In genomic region chr2:139271149-139271548, GRCh38 we compare ENCODE assay signal across 17 cellular contexts.
"Had no signal": no experiment of that assay in that cellular context is flagged by ENCODE, and none has a peak within 500 bp of the region (broad histone marks: within the 10 kb centered on the region; RNA-seq: fewer than 3 reads in every experiment).

No MANE protein-coding gene starts in this region.

- H3K9me3 ChIP-seq: pancreas, tibial artery, upper lobe of left lung, uterus had no signal

- ATAC-seq: pancreas; right cardiac atrium; stimulated activated effector memory CD8-positive, alpha-beta T cell treated with anti-CD3 and anti-CD28 coated beads, Interleukin-12 subunit alpha, Interleukin-12 subunit beta, amount 100 ng/mL, for 72 hours had no signal

- FAIRE-seq: islet of Langerhans, pancreas had no signal

- H3K4me3 ChIP-seq: dorsolateral prefrontal cortex, hepatocyte, pancreas, smooth muscle cell, tibial artery, upper lobe of left lung, uterus had no signal

- H3K27ac ChIP-seq: hepatocyte, pancreas, tibial artery, upper lobe of left lung, uterus had no signal

- H3K27me3 ChIP-seq: dorsolateral prefrontal cortex, hepatocyte, pancreas, tibial artery, upper lobe of left lung, uterus had no signal

- H3K79me2 ChIP-seq: hepatocyte had no signal

- H3K4me2 ChIP-seq: hepatocyte, smooth muscle cell had no signal

- H2AFZ ChIP-seq: hepatocyte had no signal

- H3K36me3 ChIP-seq: pancreas, tibial artery, upper lobe of left lung, uterus had no signal

- H3K4me1 ChIP-seq: pancreas, tibial artery, upper lobe of left lung, uterus had no signal

- DNase-seq: effector CD8-positive, alpha-beta T cell; foreskin melanocyte; kidney glomerular epithelial cell; naive B cell; occipital lobe; pancreas; right cardiac atrium; stimulated activated CD4-positive, alpha-beta T cell treated with anti-CD3 and anti-CD28 coated beads, Interleukin-4, amount 100 ng/mL, for 1 hour; stimulated activated CD8-positive, alpha-beta memory T cell treated with anti-CD3 and anti-CD28 coated beads, Interleukin-4, amount 100 ng/mL, for 48 hours; tibial artery; upper lobe of left lung; uterus had no signal
